In genomic region chr16:1152123-1152638, GRCh38 we compare ENCODE assay signal across 9 cellular contexts. TPM values are rescaled to one million over a fixed set of nuclear protein-coding genes. Genes with fewer than 3 reads are reported as not detected.
DNase-seq lines count a peak whose midpoint lies in the region; ATAC-seq and TF ChIP-seq lines count a peak whose summit lies in the region.
"Had no signal": no experiment of that assay in that cellular context is flagged by ENCODE, and none has a peak within 500 bp of the region (broad histone marks: within the 10 kb centered on the region; RNA-seq: fewer than 3 reads in every experiment).

No MANE protein-coding gene starts in this region.

- POLR2A ChIA-PET in HEK293 (lab: Yijun Ruan, JAX), result no interaction called here

- H3K27ac ChIP-seq in HEK293 (ENCODE audit: extremely low read depth, low read depth, low read length), result no peak overlapping the region
- H3K27ac ChIP-seq in brain microvascular endothelial cell, result no peak overlapping the region

- no peaks in the 10 kb centered on the region for H3K27me3 ChIP-seq in brain microvascular endothelial cell (replicated peaks)

- ATAC-seq in left cardiac atrium (peak; percentile 10 to 38), HG02642 (IDR thresholded peaks at IDR 0.05; ENCODE audit: poor library complexity, unreplicated experiment) (no peak)

- H3K36me3 ChIP-seq in HEK293 (ENCODE audit: control insufficient read depth in 2 of 2, insufficient read depth in 1 of 2, low read length in 2 of 2), result no peaks in the 10 kb centered on the region
- H3K36me3 ChIP-seq in brain microvascular endothelial cell (replicated peaks), result no peaks in the 10 kb centered on the region

- in situ Hi-C loops in brain microvascular endothelial cell (cut with HindIII; ENCODE audit: low pct_ligation_motif_present, low sequenced_read_pairs), result no loop called here

- no peak for TF ChIP-seq CTCF in HEK293 (tag by site-specific recombination; IDR thresholded peaks at IDR 0.05)
- TF ChIP-seq CTCF in brain microvascular endothelial cell (IDR thresholded peaks at IDR 0.05; ENCODE audit: low read depth, low read length, missing control alignments), result no peak

- no peaks in the 10 kb centered on the region for H3K9me3 ChIP-seq in HEK293 (ENCODE audit: control insufficient read depth, insufficient read depth, low read depth, low read length)

- CTCF ChIA-PET in HEK293 (lab: Yijun Ruan, JAX), result no interaction called here

- intact Hi-C loops in left cardiac atrium (cut with DNase I), result no loop called here

- peak; percentile 59 for DNase-seq in activated CD8-positive, alpha-beta memory T cell treated with anti-CD3 and anti-CD28 coated beads, Interleukin-2, amount 50 U/mL, for 48 hours
- DNase-seq in left cardiac atrium (no peak), brain microvascular endothelial cell (no peak), DMS79 treated with DMSO at 0.1 percent for 48 hours (lab: John Stamatoyannopoulos, UW) (no peak), DMS153 treated with DMSO at 0.1 percent for 48 hours (lab: John Stamatoyannopoulos, UW; ENCODE audit: unreplicated experiment) (no peak)
- DNase-seq in stimulated activated CD4-positive, alpha-beta T cell treated with anti-CD3 and anti-CD28 coated beads, TNF-alpha, amount 100 ng/mL, for 4 hours (ENCODE audit: low read depth in 3 of 3), result peak; percentile 36 to 65 (median 56)

- no peaks in the 10 kb centered on the region for H3K4me1 ChIP-seq in HEK293 (ENCODE audit: control insufficient read depth, insufficient read depth, low read length)

- H3K4me3 ChIP-seq in HEK293 (ENCODE audit: low read depth, low read length) (no peak overlapping the region; the same call in 1 of the 2 replicates), brain microvascular endothelial cell (ENCODE audit: low read depth, low read length) (no peak overlapping the region)

TF ChIP-seq in HEK293, 187 proteins besides CTCF, POLR2A, EP300 and RAD21 (continues in another document):
- TF ChIP-seq ZNF391 (tag by site-specific recombination; IDR thresholded peaks at IDR 0.05; ENCODE audit: borderline replicate concordance, low read depth), result no peak
- TF ChIP-seq ZNF175 (tag by site-specific recombination; IDR thresholded peaks at IDR 0.05), result no peak
- TF ChIP-seq ZNF76 (tag by site-specific recombination; IDR thresholded peaks at IDR 0.05; ENCODE audit: borderline replicate concordance, low read depth), result no peak
- no peak for TF ChIP-seq ZNF785 (tag by site-specific recombination; IDR thresholded peaks at IDR 0.05)
- no peak for TF ChIP-seq ZNF24 (tag by site-specific recombination; IDR thresholded peaks at IDR 0.05)
- TF ChIP-seq ZNF221 (tag by site-specific recombination; IDR thresholded peaks at IDR 0.05; ENCODE audit: borderline replicate concordance), result no peak
- TF ChIP-seq ZNF302 (tag by site-specific recombination; IDR thresholded peaks at IDR 0.05; ENCODE audit: low read depth), result no peak
- TF ChIP-seq REPIN1 (tag by site-specific recombination; IDR thresholded peaks at IDR 0.05; ENCODE audit: low read depth), result no peak
- no peak for TF ChIP-seq ZNF155 (tag by site-specific recombination; IDR thresholded peaks at IDR 0.05)
- TF ChIP-seq REST (tag by site-specific recombination; IDR thresholded peaks at IDR 0.05), result no peak
- TF ChIP-seq ZNF600 (tag by site-specific recombination; IDR thresholded peaks at IDR 0.05), result no peak
- no peak for TF ChIP-seq ZNF202 (tag by site-specific recombination; IDR thresholded peaks at IDR 0.05; ENCODE audit: borderline replicate concordance)
- no peak for TF ChIP-seq ZNF18 (tag by site-specific recombination; IDR thresholded peaks at IDR 0.05)
- no peak for TF ChIP-seq ZNF518A (tag by site-specific recombination; conservative IDR thresholded peaks at IDR 0.05; ENCODE audit: low read depth)
- TF ChIP-seq ZNF211 (tag by site-specific recombination; IDR thresholded peaks at IDR 0.05; ENCODE audit: low read depth), result no peak
- no peak for TF ChIP-seq YY1 (tag by site-specific recombination; IDR thresholded peaks at IDR 0.05)
- no peak for TF ChIP-seq ZNF777 (tag by site-specific recombination; IDR thresholded peaks at IDR 0.05; ENCODE audit: borderline replicate concordance)
- peak; percentile 48; the same call in 1 of the 2 replicates for TF ChIP-seq ZBTB7A (tag by site-specific recombination; IDR thresholded peaks at IDR 0.05; ENCODE audit: low read depth)
- TF ChIP-seq GLIS1 (tag by site-specific recombination; IDR thresholded peaks at IDR 0.05), result 0 out of 2 replicates have a peak, but pooled peaks have one; percentile 7
- TF ChIP-seq ZNF660 (tag by site-specific recombination; IDR thresholded peaks at IDR 0.05), result no peak
- TF ChIP-seq ZNF169 (tag by site-specific recombination; IDR thresholded peaks at IDR 0.05), result no peak

RNA-seq across cellular contexts. Expression of gene CACNA1H, which starts 0.7 kb away (rescaled TPM):
- 1 to 10 TPM; 6.0 to 7.1 TPM for total RNA-seq in left cardiac atrium

RNA-seq across cellular contexts. Expression of gene C1QTNF8, which starts 56.1 kb away (rescaled TPM):
- not detected for total RNA-seq in left cardiac atrium
- total RNA-seq: kidney epithelial cell had no signal

Comparison
In these comparisons a context has a peak if more than half of its experiments do, and no peak if none do; other contexts are left out.
1. DNase-seq: peak in activated CD8-positive, alpha-beta memory T cell treated with anti-CD3 and anti-CD28 coated beads, Interleukin-2, amount 50 U/mL, for 48 hours (single experiment) and stimulated activated CD4-positive, alpha-beta T cell treated with anti-CD3 and anti-CD28 coated beads, TNF-alpha, amount 100 ng/mL, for 4 hours (3 of 3); none in left cardiac atrium (single experiment), brain microvascular endothelial cell (single experiment), DMS79 treated with DMSO at 0.1 percent for 48 hours (single experiment) and DMS153 treated with DMSO at 0.1 percent for 48 hours (single experiment).